Comparison of ENCODE assay signal across 8 cellular contexts in the genomic region with DNA sequence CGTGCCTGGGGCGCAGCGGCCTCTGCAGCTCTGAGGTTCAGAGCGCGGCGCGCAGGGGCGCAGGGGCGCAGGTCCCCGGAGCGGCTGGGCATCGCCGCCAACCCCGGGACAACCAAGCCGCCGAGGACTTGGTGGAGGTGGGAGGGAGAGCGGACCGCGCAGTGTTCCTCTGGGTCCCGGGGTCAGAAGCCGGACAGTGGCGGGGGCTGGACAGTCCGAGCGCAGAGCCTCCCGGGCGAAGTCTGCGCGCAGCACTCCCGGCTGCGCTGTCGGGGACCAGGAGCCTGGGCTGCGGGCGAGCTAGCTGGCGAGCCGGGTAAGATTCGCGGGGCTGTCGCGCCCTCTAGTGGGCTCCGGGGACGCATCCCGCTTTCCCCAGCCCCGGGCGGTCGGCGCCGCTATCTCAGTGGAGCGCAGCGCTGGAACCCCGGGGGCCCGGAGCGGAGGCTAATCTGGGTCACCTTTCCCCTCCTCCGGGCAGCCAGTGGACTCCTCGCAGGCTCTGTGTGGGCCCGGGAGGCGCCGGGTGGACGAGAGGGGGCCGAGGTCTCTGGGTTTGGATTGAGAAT. TPM values are rescaled to one million over a fixed set of nuclear protein-coding genes. Genes with fewer than 3 reads are reported as not detected.
DNase-seq lines count a peak whose midpoint lies in the region; ATAC-seq and TF ChIP-seq lines count a peak whose summit lies in the region.

No MANE protein-coding gene starts in this region.

- H3K9me3 ChIP-seq in AG04450 (ENCODE audit: control insufficient read depth, insufficient read depth, low read length), result peaks cover 17% of the 10 kb centered on the region; the same call in 1 of the 2 replicates

- H3K27me3 ChIP-seq in AG04450 (ENCODE audit: control insufficient read depth, insufficient read depth, low read length), result no peaks in the 10 kb centered on the region

- peak overlapping the region; percentile 60 for H3K4me3 Mint-ChIP-seq in activated CD4-positive, alpha-beta T cell treated with anti-CD3 and anti-CD28 coated beads for 36 hours
- peak overlapping the region; percentile 91 for H3K4me3 Mint-ChIP-seq in chondrocyte (ENCODE audit: unreplicated experiment)

- peaks cover 21% of the 10 kb centered on the region for H3K4me1 Mint-ChIP-seq in activated CD4-positive, alpha-beta T cell treated with anti-CD3 and anti-CD28 coated beads for 36 hours
- H3K4me1 Mint-ChIP-seq in chondrocyte (ENCODE audit: low read depth), result peaks cover 54% of the 10 kb centered on the region

- no peaks in the 10 kb centered on the region for H3K9me3 Mint-ChIP-seq in activated CD4-positive, alpha-beta T cell treated with anti-CD3 and anti-CD28 coated beads for 36 hours (ENCODE audit: low read depth)
- H3K9me3 Mint-ChIP-seq in chondrocyte (ENCODE audit: low read depth), result no peaks in the 10 kb centered on the region

- POLR2A ChIA-PET in AG04450 (lab: Yijun Ruan, JAX), result interaction anchor here (0.7 to 3.7 kb wide), 3 partner anchors 9 to 1229 kb away, joined by 3 to 14 read pairs (median 5); no protein-coding TSS in a partner anchor
- POLR2A ChIA-PET in activated CD4-positive, alpha-beta T cell treated with anti-CD3 and anti-CD28 coated beads for 36 hours (lab: Charles Lee), result interaction anchor here (0.6 kb wide), 1 partner anchor 748 kb away, joined by 4 read pairs; no protein-coding TSS in a partner anchor

- CTCF ChIA-PET in AG04450 (lab: Charles Lee), result interaction anchor here (0.7 to 3.7 kb wide), 49 partner anchors 9 to 1857 kb away, joined by 3 to 45 read pairs (median 4); partner anchors contain the start of genes FIP1L1 and SCFD2
- CTCF ChIA-PET in activated CD4-positive, alpha-beta T cell treated with anti-CD3 and anti-CD28 coated beads for 36 hours (lab: Charles Lee), result interaction anchor here (0.7 to 5.1 kb wide), 36 partner anchors 9 to 1857 kb away, joined by 3 to 66 read pairs (median 4); no protein-coding TSS in a partner anchor

- ATAC-seq in GM18868 (IDR thresholded peaks at IDR 0.05; ENCODE audit: unreplicated experiment) (peak; percentile 88), HG03108 (IDR thresholded peaks at IDR 0.05; ENCODE audit: unreplicated experiment) (peak; percentile 89)
- peak; percentile 93 for ATAC-seq in activated CD4-positive, alpha-beta T cell treated with anti-CD3 and anti-CD28 coated beads for 36 hours

- DNase-seq in AG04450 (ENCODE audit: low read depth, low spot score) (peak; percentile 61), NCI-H345 treated with DMSO at 0.1 percent for 48 hours (lab: John Stamatoyannopoulos, UW; ENCODE audit: unreplicated experiment) (peak; percentile 30), chondrocyte (ENCODE audit: low spot score) (peak; percentile 95), kidney tubule cell (ENCODE audit: low spot score) (peak; percentile 87)
- peak; percentile 91 for DNase-seq in activated CD4-positive, alpha-beta T cell treated with anti-CD3 and anti-CD28 coated beads for 36 hours
- peak; percentile 35 to 67 for DNase-seq in stimulated activated CD4-positive, alpha-beta T cell treated with anti-CD3 and anti-CD28 coated beads, Interleukin-1b, Interleukin-23, amount 100 ng/mL, for 1 hour (ENCODE audit: low read depth in 2 of 2)

- peak overlapping the region; percentile 97 for H3K4me3 ChIP-seq in AG04450 (ENCODE audit: low read depth, low read length)

- intact Hi-C loops in activated CD4-positive, alpha-beta T cell treated with anti-CD3 and anti-CD28 coated beads for 36 hours (cut with DNase I, micrococcal nuclease), result loop anchor here (1.0 to 10.0 kb wide), 13 partner anchors 302 to 1856 kb away; partner anchors contain the start of gene LNX1 (in 1 of the 2)

- peak; percentile 72 for TF ChIP-seq CTCF in AG04450 (IDR thresholded peaks at IDR 0.05; ENCODE audit: low read depth, low read length)
- peak; percentile 79 for TF ChIP-seq CTCF in chondrocyte (IDR thresholded peaks at IDR 0.05)

- H3K27me3 Mint-ChIP-seq in activated CD4-positive, alpha-beta T cell treated with anti-CD3 and anti-CD28 coated beads for 36 hours, result peaks cover 49% of the 10 kb centered on the region
- no peaks in the 10 kb centered on the region for H3K27me3 Mint-ChIP-seq in chondrocyte (ENCODE audit: low read depth)

- peak overlapping the region; percentile 73 for H3K27ac ChIP-seq in AG04450 (ENCODE audit: low read depth, low read length)

- H3K36me3 Mint-ChIP-seq in activated CD4-positive, alpha-beta T cell treated with anti-CD3 and anti-CD28 coated beads for 36 hours (ENCODE audit: low read depth), result no peaks in the 10 kb centered on the region
- no peaks in the 10 kb centered on the region for H3K36me3 Mint-ChIP-seq in chondrocyte (ENCODE audit: low read depth)

- H3K27ac Mint-ChIP-seq in activated CD4-positive, alpha-beta T cell treated with anti-CD3 and anti-CD28 coated beads for 36 hours, result no peak overlapping the region
- H3K27ac Mint-ChIP-seq in chondrocyte (ENCODE audit: unreplicated experiment), result peak overlapping the region; percentile 89

RNA-seq across cellular contexts. Expression of gene PDGFRA, which starts 4.1 kb away (rescaled TPM):
- 380 and 464 TPM in 2 replicates for polyA plus RNA-seq in AG04450 (2011; rRNA removed)
- polyA minus RNA-seq in AG04450 (2011; rRNA and poly(A)+ RNA removed), result 547 and 747 TPM in 2 replicates
- total RNA-seq in activated CD4-positive, alpha-beta T cell treated with anti-CD3 and anti-CD28 coated beads for 36 hours, result not detected
- 62.7 to 112 TPM (median 69.6 TPM) in 3 replicates for total RNA-seq in chondrocyte

Comparison
In these comparisons a context has a peak if more than half of its experiments do, and no peak if none do; other contexts are left out.
1. Peak in every context shown above with its lines: DNase-seq, ATAC-seq, H3K4me3 ChIP-seq and H3K27ac ChIP-seq.
2. DNase-seq: peak in every context shown above with its lines; median percentile 95 in chondrocyte; 91 in activated CD4-positive, alpha-beta T cell treated with anti-CD3 and anti-CD28 coated beads for 36 hours; 87 in kidney tubule cell; 61 in AG04450; 51 in stimulated activated CD4-positive, alpha-beta T cell treated with anti-CD3 and anti-CD28 coated beads, Interleukin-1b, Interleukin-23, amount 100 ng/mL, for 1 hour; 30 in NCI-H345 treated with DMSO at 0.1 percent for 48 hours.
3. RNA of gene PDGFRA, which starts 4.1 kb away (total RNA-seq): 62.7 to 112 TPM in chondrocyte; not detected in activated CD4-positive, alpha-beta T cell treated with anti-CD3 and anti-CD28 coated beads for 36 hours; every median in the first group is over 10 times any median in the second.